In genomic region chr11:32162906-32163305, GRCh38 we compare ENCODE assay signal across 15 cellular contexts.
"Had no signal": no experiment of that assay in that cellular context is flagged by ENCODE, and none has a peak within 500 bp of the region (broad histone marks: within the 10 kb centered on the region; RNA-seq: fewer than 3 reads in every experiment).

No MANE protein-coding gene starts in this region.

- H3K27me3 ChIP-seq: SJCRH30 had no signal

- DNase-seq: KG1, NCI-H1092, NCI-H1105 treated with DMSO at 0.1 percent for 48 hours, NCI-H1417 treated with DMSO at 0.1 percent for 48 hours, NCI-H146, NCI-H1694 treated with DMSO at 0.1 percent for 48 hours, NCI-H1930, NCI-H2107, NCI-H2227 treated with DMSO at 0.1 percent for 48 hours, NCI-H524, NCI-H526 treated with DMSO at 0.1 percent for 48 hours, NCI-H748 treated with DMSO at 0.1 percent for 48 hours, SHP77 treated with DMSO at 0.1 percent for 48 hours, SJCRH30, T-helper 1 cell had no signal

- H3K27ac ChIP-seq: SJCRH30 had no signal

- H3K4me1 ChIP-seq: SJCRH30 had no signal

- H3K4me3 ChIP-seq: SJCRH30 had no signal

- H3K9me3 ChIP-seq: SJCRH30 had no signal

- H3K36me3 ChIP-seq: SJCRH30 had no signal
